Comparison of ENCODE assay signal across 35 cellular contexts in genomic region chr19:37683520-37683919, GRCh38.
"Had no signal": no experiment of that assay in that cellular context is flagged by ENCODE, and none has a peak within 500 bp of the region (broad histone marks: within the 10 kb centered on the region; RNA-seq: fewer than 3 reads in every experiment).

No MANE protein-coding gene starts in this region.

- H3K36me3 ChIP-seq: MG63 had no signal

- H3K27me3 ChIP-seq: MG63 had no signal

- H3K4me3 ChIP-seq: MG63 had no signal

- DNase-seq: Karpas-422, Kasumi-1, MG63, MM.1S, MV-4-11, NCI-H1048, NCI-H1092, NCI-H1092 treated with DMSO at 0.1 percent for 48 hours, NCI-H1105, NCI-H1105 treated with DMSO at 0.1 percent for 48 hours, NCI-H1417, NCI-H1417 treated with DMSO at 0.1 percent for 48 hours, NCI-H1436, NCI-H1436 treated with DMSO at 0.1 percent for 48 hours, NCI-H146, NCI-H1694, NCI-H1694 treated with DMSO at 0.1 percent for 48 hours, NCI-H187, NCI-H187 treated with DMSO at 0.1 percent for 48 hours, NCI-H1930, NCI-H2029, NCI-H2029 treated with DMSO at 0.1 percent for 48 hours, NCI-H2081, NCI-H2081 treated with DMSO at 0.1 percent for 48 hours, NCI-H2107, NCI-H2171, NCI-H2171 treated with DMSO at 0.1 percent for 48 hours, NCI-H2227 treated with DMSO at 0.1 percent for 48 hours, NCI-H226, NCI-H345, NCI-H446, NCI-H446 treated with DMSO at 0.1 percent for 48 hours, NCI-H510A, NCI-H510A treated with DMSO at 0.1 percent for 48 hours, NCI-H524 had no signal

- H3K9me3 ChIP-seq: MG63 had no signal
